ENCODE assay signal across 9 cellular contexts in the genomic region with DNA sequence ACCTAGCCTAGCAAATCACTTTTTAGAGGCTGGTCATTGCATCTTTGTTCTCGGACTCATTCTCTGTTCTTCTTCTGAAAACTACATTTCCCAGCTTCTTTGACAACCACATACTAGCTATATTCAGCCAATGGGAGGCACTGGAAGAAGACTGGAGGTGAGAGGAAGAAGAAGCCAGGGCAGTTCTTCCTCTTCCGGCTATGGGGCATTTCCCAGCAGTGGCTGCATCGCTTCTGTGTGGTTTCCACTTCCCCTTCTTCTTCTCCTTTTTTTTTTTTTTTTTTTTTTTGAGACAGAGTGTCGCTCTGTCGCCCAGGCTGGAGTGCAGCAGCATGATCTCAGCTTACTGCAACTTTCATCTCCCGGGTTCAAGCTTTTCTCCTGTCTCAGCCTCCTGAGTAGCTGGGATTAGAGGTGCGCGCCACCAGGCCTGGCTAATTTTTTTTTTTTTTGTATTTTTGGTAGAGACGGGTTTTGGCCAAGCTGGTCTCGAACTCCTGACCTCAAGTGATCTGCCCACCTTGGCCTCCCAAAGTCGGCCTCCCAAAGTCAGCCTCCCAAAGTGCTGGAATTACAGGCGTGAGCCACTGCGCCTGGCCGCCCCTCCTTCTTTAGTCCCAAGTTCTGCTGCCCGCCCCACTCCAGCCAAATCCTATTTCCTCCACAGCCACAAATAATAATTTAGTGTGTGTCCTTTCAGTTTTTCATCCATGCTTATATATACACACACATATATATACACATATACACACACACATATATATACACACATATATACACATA. TPM values are rescaled to one million over a fixed set of nuclear protein-coding genes. Genes with fewer than 3 reads are reported as not detected.
A peak's percentile ranks its signal among the peaks of the same experiment; 100 is the strongest.
DNase-seq lines count a peak whose midpoint lies in the region; ATAC-seq lines count a peak whose summit lies in the region.
"Had no signal": no experiment of that assay in that cellular context is flagged by ENCODE, and none has a peak within 500 bp of the region (broad histone marks: within the 10 kb centered on the region; RNA-seq: fewer than 3 reads in every experiment).

No MANE protein-coding gene starts in this region.

- intact Hi-C loops in activated naive CD4-positive, alpha-beta T cell treated with anti-CD3 and anti-CD28 coated beads for 36 hours (cut with micrococcal nuclease), result loop anchor here (10.0 kb wide), 1 partner anchor 283 kb away; a partner anchor contains a TSS

- peak overlapping the region; percentile 71 for H3K27ac Mint-ChIP-seq in activated naive CD4-positive, alpha-beta T cell treated with anti-CD3 and anti-CD28 coated beads for 36 hours

- peak; percentile 67 for ATAC-seq in GM19351 (IDR thresholded peaks at IDR 0.05; ENCODE audit: unreplicated experiment)
- ATAC-seq in GM21717 (IDR thresholded peaks at IDR 0.05; ENCODE audit: unreplicated experiment), result no peak
- ATAC-seq: gastrocnemius medialis had no signal

- no peaks in the 10 kb centered on the region for H3K9me3 Mint-ChIP-seq in activated naive CD4-positive, alpha-beta T cell treated with anti-CD3 and anti-CD28 coated beads for 36 hours

- CTCF ChIA-PET in activated naive CD4-positive, alpha-beta T cell treated with anti-CD3 and anti-CD28 coated beads for 36 hours (lab: Charles Lee), result interaction anchor here (0.6 to 0.7 kb wide), 2 partner anchors 56 to 193 kb away, joined by 3 read pairs; no protein-coding TSS in a partner anchor

- no peaks in the 10 kb centered on the region for H3K36me3 Mint-ChIP-seq in activated naive CD4-positive, alpha-beta T cell treated with anti-CD3 and anti-CD28 coated beads for 36 hours (ENCODE audit: low read depth)

- H3K4me3 Mint-ChIP-seq in activated naive CD4-positive, alpha-beta T cell treated with anti-CD3 and anti-CD28 coated beads for 36 hours, result peak overlapping the region; percentile 37

- peak; percentile 96 for DNase-seq in MV-4-11 (lab: John Stamatoyannopoulos, UW)
- peak; percentile 67 for DNase-seq in activated naive CD4-positive, alpha-beta T cell treated with anti-CD3 and anti-CD28 coated beads for 36 hours
- DNase-seq in stimulated activated CD4-positive, alpha-beta T cell treated with anti-CD3 and anti-CD28 coated beads, Interleukin-2, amount 100 ng/mL, for 24 hours, result peak; percentile 17 to 45
- DNase-seq in DMS53 treated with DMSO at 0.1 percent for 48 hours (lab: John Stamatoyannopoulos, UW; ENCODE audit: unreplicated experiment), result no peak
- no peak for DNase-seq in iPS-NIHi7 (ENCODE audit: extremely low spot score)
- no peak for DNase-seq in NCI-H187 treated with DMSO at 0.1 percent for 48 hours (lab: John Stamatoyannopoulos, UW)

- no peaks in the 10 kb centered on the region for H3K27me3 Mint-ChIP-seq in activated naive CD4-positive, alpha-beta T cell treated with anti-CD3 and anti-CD28 coated beads for 36 hours (ENCODE audit: low read depth)

- peaks cover 12% of the 10 kb centered on the region for H3K4me1 Mint-ChIP-seq in activated naive CD4-positive, alpha-beta T cell treated with anti-CD3 and anti-CD28 coated beads for 36 hours (ENCODE audit: low read depth)

RNA-seq across cellular contexts. Expression of a gene that starts 6.9 kb away (rescaled TPM):
- 10 to 100 TPM; 29.9 to 31.7 TPM for total RNA-seq in activated naive CD4-positive, alpha-beta T cell treated with anti-CD3 and anti-CD28 coated beads for 36 hours

RNA-seq across cellular contexts. Expression of a gene that starts 45.4 kb away (rescaled TPM):
- 10 to 100 TPM; 34.0 to 37.0 TPM for total RNA-seq in activated naive CD4-positive, alpha-beta T cell treated with anti-CD3 and anti-CD28 coated beads for 36 hours

Comparison
In these comparisons a context has a peak if more than half of its experiments do, and no peak if none do; other contexts are left out.
1. DNase-seq: peak in MV-4-11 (single experiment), activated naive CD4-positive, alpha-beta T cell treated with anti-CD3 and anti-CD28 coated beads for 36 hours (single experiment) and stimulated activated CD4-positive, alpha-beta T cell treated with anti-CD3 and anti-CD28 coated beads, Interleukin-2, amount 100 ng/mL, for 24 hours (2 of 2); none in DMS53 treated with DMSO at 0.1 percent for 48 hours (single experiment), iPS-NIHi7 (single experiment) and NCI-H187 treated with DMSO at 0.1 percent for 48 hours (single experiment).